In the genomic region with DNA sequence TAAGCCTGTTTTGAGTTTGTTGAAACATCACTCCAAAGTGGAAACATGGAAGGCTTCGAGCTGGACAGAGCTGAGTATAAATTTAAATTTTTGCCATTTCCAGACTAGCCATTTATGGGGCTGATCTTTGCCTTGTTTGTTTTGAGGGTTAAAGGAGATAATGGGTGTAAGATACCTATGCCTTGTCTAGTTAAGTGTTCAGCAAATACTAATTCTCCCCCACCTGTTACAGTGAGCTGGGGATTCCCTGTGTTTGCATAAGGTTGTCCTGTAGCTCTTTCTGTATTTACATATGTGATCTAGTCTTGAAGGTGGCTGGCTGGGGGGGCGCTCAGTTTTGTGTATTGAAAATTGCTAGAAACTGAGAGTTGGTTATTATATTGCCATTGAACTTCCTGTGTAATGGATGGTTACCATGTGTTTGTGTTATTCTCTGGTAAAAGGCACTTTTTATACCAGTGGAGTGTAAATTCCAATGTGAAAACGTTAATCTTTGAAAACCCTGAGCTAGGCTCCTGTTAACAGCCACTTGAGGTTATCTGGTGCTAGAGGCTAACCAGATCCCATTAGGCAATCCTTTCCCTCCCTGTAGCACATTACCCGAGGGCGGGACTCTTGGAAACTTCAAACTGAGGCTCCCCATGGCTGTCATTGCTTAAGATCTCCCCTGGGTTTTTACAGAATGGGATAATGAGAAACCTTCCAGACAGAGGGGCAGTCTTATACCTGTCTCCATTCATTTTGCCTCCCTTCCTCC, we compare ENCODE assay signal across 1 cellular context.
A peak's percentile ranks its signal among the peaks of the same experiment; 100 is the strongest.
TF ChIP-seq lines count a peak whose summit lies in the region.

No MANE protein-coding gene starts in this region.

TF ChIP-seq in HepG2, 621 proteins besides CTCF, POLR2A, EP300 and RAD21 (continued from another document and continues in another):
- TF ChIP-seq, protein P1, sequence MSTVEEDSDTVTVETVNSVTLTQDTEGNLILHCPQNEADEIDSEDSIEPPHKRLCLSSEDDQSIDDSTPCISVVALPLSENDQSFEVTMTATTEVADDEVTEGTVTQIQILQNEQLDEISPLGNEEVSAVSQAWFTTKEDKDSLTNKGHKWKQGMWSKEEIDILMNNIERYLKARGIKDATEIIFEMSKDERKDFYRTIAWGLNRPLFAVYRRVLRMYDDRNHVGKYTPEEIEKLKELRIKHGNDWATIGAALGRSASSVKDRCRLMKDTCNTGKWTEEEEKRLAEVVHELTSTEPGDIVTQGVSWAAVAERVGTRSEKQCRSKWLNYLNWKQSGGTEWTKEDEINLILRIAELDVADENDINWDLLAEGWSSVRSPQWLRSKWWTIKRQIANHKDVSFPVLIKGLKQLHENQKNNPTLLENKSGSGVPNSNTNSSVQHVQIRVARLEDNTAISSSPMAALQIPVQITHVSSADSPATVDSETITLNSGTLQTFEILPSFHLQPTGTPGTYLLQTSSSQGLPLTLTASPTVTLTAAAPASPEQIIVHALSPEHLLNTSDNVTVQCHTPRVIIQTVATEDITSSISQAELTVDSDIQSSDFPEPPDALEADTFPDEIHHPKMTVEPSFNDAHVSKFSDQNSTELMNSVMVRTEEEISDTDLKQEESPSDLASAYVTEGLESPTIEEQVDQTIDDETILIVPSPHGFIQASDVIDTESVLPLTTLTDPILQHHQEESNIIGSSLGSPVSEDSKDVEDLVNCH (CRISPR knock-in tag; IDR thresholded peaks at IDR 0.05), result no peak
- no peak for TF ChIP-seq DBP (CRISPR knock-in tag; IDR thresholded peaks at IDR 0.05; ENCODE audit: not compliant biosample characterization)
- TF ChIP-seq ZBTB7B (CRISPR knock-in tag; IDR thresholded peaks at IDR 0.05), result peak; percentile 75; the same call in 1 of the 2 replicates
- TF ChIP-seq ZNF776 (CRISPR knock-in tag; IDR thresholded peaks at IDR 0.05), result no peak
- no peak for TF ChIP-seq ZNF274 (CRISPR knock-in tag; IDR thresholded peaks at IDR 0.05)
- TF ChIP-seq FLYWCH1 (CRISPR knock-in tag; IDR thresholded peaks at IDR 0.05), result no peak
- TF ChIP-seq, protein P2, sequence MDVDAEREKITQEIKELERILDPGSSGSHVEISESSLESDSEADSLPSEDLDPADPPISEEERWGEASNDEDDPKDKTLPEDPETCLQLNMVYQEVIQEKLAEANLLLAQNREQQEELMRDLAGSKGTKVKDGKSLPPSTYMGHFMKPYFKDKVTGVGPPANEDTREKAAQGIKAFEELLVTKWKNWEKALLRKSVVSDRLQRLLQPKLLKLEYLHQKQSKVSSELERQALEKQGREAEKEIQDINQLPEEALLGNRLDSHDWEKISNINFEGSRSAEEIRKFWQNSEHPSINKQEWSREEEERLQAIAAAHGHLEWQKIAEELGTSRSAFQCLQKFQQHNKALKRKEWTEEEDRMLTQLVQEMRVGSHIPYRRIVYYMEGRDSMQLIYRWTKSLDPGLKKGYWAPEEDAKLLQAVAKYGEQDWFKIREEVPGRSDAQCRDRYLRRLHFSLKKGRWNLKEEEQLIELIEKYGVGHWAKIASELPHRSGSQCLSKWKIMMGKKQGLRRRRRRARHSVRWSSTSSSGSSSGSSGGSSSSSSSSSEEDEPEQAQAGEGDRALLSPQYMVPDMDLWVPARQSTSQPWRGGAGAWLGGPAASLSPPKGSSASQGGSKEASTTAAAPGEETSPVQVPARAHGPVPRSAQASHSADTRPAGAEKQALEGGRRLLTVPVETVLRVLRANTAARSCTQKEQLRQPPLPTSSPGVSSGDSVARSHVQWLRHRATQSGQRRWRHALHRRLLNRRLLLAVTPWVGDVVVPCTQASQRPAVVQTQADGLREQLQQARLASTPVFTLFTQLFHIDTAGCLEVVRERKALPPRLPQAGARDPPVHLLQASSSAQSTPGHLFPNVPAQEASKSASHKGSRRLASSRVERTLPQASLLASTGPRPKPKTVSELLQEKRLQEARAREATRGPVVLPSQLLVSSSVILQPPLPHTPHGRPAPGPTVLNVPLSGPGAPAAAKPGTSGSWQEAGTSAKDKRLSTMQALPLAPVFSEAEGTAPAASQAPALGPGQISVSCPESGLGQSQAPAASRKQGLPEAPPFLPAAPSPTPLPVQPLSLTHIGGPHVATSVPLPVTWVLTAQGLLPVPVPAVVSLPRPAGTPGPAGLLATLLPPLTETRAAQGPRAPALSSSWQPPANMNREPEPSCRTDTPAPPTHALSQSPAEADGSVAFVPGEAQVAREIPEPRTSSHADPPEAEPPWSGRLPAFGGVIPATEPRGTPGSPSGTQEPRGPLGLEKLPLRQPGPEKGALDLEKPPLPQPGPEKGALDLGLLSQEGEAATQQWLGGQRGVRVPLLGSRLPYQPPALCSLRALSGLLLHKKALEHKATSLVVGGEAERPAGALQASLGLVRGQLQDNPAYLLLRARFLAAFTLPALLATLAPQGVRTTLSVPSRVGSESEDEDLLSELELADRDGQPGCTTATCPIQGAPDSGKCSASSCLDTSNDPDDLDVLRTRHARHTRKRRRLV (CRISPR knock-in tag; IDR thresholded peaks at IDR 0.05), result no peak
- TF ChIP-seq CREB3 (CRISPR knock-in tag; IDR thresholded peaks at IDR 0.05), result no peak
- TF ChIP-seq, protein P3, sequence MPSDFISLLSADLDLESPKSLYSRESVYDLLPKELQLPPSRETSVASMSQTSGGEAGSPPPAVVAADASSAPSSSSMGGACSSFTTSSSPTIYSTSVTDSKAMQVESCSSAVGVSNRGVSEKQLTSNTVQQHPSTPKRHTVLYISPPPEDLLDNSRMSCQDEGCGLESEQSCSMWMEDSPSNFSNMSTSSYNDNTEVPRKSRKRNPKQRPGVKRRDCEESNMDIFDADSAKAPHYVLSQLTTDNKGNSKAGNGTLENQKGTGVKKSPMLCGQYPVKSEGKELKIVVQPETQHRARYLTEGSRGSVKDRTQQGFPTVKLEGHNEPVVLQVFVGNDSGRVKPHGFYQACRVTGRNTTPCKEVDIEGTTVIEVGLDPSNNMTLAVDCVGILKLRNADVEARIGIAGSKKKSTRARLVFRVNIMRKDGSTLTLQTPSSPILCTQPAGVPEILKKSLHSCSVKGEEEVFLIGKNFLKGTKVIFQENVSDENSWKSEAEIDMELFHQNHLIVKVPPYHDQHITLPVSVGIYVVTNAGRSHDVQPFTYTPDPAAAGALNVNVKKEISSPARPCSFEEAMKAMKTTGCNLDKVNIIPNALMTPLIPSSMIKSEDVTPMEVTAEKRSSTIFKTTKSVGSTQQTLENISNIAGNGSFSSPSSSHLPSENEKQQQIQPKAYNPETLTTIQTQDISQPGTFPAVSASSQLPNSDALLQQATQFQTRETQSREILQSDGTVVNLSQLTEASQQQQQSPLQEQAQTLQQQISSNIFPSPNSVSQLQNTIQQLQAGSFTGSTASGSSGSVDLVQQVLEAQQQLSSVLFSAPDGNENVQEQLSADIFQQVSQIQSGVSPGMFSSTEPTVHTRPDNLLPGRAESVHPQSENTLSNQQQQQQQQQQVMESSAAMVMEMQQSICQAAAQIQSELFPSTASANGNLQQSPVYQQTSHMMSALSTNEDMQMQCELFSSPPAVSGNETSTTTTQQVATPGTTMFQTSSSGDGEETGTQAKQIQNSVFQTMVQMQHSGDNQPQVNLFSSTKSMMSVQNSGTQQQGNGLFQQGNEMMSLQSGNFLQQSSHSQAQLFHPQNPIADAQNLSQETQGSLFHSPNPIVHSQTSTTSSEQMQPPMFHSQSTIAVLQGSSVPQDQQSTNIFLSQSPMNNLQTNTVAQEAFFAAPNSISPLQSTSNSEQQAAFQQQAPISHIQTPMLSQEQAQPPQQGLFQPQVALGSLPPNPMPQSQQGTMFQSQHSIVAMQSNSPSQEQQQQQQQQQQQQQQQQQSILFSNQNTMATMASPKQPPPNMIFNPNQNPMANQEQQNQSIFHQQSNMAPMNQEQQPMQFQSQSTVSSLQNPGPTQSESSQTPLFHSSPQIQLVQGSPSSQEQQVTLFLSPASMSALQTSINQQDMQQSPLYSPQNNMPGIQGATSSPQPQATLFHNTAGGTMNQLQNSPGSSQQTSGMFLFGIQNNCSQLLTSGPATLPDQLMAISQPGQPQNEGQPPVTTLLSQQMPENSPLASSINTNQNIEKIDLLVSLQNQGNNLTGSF (CRISPR knock-in tag; IDR thresholded peaks at IDR 0.05), result no peak
- TF ChIP-seq, protein P4, sequence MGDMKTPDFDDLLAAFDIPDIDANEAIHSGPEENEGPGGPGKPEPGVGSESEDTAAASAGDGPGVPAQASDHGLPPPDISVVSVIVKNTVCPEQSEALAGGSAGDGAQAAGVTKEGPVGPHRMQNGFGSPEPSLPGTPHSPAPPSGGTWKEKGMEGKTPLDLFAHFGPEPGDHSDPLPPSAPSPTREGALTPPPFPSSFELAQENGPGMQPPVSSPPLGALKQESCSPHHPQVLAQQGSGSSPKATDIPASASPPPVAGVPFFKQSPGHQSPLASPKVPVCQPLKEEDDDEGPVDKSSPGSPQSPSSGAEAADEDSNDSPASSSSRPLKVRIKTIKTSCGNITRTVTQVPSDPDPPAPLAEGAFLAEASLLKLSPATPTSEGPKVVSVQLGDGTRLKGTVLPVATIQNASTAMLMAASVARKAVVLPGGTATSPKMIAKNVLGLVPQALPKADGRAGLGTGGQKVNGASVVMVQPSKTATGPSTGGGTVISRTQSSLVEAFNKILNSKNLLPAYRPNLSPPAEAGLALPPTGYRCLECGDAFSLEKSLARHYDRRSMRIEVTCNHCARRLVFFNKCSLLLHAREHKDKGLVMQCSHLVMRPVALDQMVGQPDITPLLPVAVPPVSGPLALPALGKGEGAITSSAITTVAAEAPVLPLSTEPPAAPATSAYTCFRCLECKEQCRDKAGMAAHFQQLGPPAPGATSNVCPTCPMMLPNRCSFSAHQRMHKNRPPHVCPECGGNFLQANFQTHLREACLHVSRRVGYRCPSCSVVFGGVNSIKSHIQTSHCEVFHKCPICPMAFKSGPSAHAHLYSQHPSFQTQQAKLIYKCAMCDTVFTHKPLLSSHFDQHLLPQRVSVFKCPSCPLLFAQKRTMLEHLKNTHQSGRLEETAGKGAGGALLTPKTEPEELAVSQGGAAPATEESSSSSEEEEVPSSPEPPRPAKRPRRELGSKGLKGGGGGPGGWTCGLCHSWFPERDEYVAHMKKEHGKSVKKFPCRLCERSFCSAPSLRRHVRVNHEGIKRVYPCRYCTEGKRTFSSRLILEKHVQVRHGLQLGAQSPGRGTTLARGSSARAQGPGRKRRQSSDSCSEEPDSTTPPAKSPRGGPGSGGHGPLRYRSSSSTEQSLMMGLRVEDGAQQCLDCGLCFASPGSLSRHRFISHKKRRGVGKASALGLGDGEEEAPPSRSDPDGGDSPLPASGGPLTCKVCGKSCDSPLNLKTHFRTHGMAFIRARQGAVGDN (CRISPR knock-in tag; IDR thresholded peaks at IDR 0.05), result no peak
- TF ChIP-seq CCAR2 (optimal IDR thresholded peaks at IDR 0.05; ENCODE audit: low read depth, low read length), result no peak
- no peak for TF ChIP-seq KLF9 (CRISPR knock-in tag; IDR thresholded peaks at IDR 0.05; ENCODE audit: low read depth)
- TF ChIP-seq ZNF567 (CRISPR knock-in tag; IDR thresholded peaks at IDR 0.05; ENCODE audit: borderline replicate concordance), result no peak
- no peak for TF ChIP-seq NCOR1 (IDR thresholded peaks at IDR 0.05; ENCODE audit: borderline replicate concordance, low read length)
- TF ChIP-seq, protein P5, sequence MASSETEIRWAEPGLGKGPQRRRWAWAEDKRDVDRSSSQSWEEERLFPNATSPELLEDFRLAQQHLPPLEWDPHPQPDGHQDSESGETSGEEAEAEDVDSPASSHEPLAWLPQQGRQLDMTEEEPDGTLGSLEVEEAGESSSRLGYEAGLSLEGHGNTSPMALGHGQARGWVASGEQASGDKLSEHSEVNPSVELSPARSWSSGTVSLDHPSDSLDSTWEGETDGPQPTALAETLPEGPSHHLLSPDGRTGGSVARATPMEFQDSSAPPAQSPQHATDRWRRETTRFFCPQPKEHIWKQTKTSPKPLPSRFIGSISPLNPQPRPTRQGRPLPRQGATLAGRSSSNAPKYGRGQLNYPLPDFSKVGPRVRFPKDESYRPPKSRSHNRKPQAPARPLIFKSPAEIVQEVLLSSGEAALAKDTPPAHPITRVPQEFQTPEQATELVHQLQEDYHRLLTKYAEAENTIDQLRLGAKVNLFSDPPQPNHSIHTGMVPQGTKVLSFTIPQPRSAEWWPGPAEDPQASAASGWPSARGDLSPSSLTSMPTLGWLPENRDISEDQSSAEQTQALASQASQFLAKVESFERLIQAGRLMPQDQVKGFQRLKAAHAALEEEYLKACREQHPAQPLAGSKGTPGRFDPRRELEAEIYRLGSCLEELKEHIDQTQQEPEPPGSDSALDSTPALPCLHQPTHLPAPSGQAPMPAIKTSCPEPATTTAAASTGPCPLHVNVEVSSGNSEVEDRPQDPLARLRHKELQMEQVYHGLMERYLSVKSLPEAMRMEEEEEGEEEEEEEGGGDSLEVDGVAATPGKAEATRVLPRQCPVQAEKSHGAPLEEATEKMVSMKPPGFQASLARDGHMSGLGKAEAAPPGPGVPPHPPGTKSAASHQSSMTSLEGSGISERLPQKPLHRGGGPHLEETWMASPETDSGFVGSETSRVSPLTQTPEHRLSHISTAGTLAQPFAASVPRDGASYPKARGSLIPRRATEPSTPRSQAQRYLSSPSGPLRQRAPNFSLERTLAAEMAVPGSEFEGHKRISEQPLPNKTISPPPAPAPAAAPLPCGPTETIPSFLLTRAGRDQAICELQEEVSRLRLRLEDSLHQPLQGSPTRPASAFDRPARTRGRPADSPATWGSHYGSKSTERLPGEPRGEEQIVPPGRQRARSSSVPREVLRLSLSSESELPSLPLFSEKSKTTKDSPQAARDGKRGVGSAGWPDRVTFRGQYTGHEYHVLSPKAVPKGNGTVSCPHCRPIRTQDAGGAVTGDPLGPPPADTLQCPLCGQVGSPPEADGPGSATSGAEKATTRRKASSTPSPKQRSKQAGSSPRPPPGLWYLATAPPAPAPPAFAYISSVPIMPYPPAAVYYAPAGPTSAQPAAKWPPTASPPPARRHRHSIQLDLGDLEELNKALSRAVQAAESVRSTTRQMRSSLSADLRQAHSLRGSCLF (CRISPR knock-in tag; IDR thresholded peaks at IDR 0.05; ENCODE audit: borderline replicate concordance), result no peak
- no peak for TF ChIP-seq ZNF788 (CRISPR knock-in tag; IDR thresholded peaks at IDR 0.05; ENCODE audit: borderline replicate concordance)
- peak; percentile 47; the same call in 1 of the 2 replicates for TF ChIP-seq TARDBP (CRISPR knock-in tag; IDR thresholded peaks at IDR 0.05)
- TF ChIP-seq ZFX (CRISPR knock-in tag; IDR thresholded peaks at IDR 0.05; ENCODE audit: low read depth), result no peak
- TF ChIP-seq, protein P6, sequence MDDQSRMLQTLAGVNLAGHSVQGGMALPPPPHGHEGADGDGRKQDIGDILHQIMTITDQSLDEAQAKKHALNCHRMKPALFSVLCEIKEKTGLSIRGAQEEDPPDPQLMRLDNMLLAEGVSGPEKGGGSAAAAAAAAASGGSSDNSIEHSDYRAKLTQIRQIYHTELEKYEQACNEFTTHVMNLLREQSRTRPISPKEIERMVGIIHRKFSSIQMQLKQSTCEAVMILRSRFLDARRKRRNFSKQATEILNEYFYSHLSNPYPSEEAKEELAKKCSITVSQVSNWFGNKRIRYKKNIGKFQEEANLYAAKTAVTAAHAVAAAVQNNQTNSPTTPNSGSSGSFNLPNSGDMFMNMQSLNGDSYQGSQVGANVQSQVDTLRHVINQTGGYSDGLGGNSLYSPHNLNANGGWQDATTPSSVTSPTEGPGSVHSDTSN (CRISPR knock-in tag; IDR thresholded peaks at IDR 0.05; ENCODE audit: borderline replicate concordance), result no peak
- no peak for TF ChIP-seq ZNF672 (CRISPR knock-in tag; IDR thresholded peaks at IDR 0.05)
- no peak for TF ChIP-seq ZNF562 (CRISPR knock-in tag; IDR thresholded peaks at IDR 0.05; ENCODE audit: borderline replicate concordance)
